1 cellular context compared by ENCODE assay signal in the genomic region with DNA sequence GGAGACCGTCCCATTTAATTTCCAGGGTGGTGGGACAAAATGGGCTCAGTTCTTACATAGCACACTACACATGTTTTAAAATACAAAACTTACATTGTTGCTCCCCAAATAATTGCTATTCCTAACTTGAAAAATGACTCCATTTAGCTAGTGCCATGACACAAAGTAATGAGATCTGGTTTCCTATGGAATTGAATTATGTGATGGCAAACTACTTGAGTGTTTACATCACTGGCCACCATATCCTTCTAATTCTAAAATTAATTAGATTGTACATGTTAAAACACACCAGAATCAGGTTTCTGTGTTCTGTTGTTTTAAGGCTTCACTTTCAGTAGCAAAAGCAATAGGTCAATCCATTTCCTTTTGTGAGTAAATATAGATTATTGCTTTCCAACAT.
TF ChIP-seq lines count a peak whose summit lies in the region.

No MANE protein-coding gene starts in this region.

TF ChIP-seq in WTC11, 78 proteins besides CTCF, POLR2A, EP300 and RAD21 (continued from another document):
- TF ChIP-seq, protein P1, sequence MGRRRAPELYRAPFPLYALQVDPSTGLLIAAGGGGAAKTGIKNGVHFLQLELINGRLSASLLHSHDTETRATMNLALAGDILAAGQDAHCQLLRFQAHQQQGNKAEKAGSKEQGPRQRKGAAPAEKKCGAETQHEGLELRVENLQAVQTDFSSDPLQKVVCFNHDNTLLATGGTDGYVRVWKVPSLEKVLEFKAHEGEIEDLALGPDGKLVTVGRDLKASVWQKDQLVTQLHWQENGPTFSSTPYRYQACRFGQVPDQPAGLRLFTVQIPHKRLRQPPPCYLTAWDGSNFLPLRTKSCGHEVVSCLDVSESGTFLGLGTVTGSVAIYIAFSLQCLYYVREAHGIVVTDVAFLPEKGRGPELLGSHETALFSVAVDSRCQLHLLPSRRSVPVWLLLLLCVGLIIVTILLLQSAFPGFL (CRISPR knock-in tag; IDR thresholded peaks at IDR 0.05; ENCODE audit: borderline replicate concordance): no peak
- no peak for TF ChIP-seq ARID4B (CRISPR knock-in tag; IDR thresholded peaks at IDR 0.05; ENCODE audit: borderline replicate concordance)
- no peak for TF ChIP-seq USF2 (CRISPR knock-in tag; IDR thresholded peaks at IDR 0.05)
- no peak for TF ChIP-seq GRHL2 (CRISPR knock-in tag; IDR thresholded peaks at IDR 0.05; ENCODE audit: insufficient replicate concordance, severe bottlenecking)
- TF ChIP-seq, protein P2, sequence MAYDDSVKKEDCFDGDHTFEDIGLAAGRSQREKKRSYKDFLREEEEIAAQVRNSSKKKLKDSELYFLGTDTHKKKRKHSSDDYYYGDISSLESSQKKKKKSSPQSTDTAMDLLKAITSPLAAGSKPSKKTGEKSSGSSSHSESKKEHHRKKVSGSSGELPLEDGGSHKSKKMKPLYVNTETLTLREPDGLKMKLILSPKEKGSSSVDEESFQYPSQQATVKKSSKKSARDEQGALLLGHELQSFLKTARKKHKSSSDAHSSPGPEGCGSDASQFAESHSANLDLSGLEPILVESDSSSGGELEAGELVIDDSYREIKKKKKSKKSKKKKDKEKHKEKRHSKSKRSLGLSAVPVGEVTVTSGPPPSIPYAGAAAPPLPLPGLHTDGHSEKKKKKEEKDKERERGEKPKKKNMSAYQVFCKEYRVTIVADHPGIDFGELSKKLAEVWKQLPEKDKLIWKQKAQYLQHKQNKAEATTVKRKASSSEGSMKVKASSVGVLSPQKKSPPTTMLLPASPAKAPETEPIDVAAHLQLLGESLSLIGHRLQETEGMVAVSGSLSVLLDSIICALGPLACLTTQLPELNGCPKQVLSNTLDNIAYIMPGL (CRISPR knock-in tag; IDR thresholded peaks at IDR 0.05): no peak
- TF ChIP-seq E2F4 (CRISPR knock-in tag; IDR thresholded peaks at IDR 0.05; ENCODE audit: borderline replicate concordance, low read depth): no peak
- TF ChIP-seq GTF2I (CRISPR knock-in tag; conservative IDR thresholded peaks at IDR 0.05): no peak
TF ChIP-seq in WTC11: peak in this region for 0.
